Comparison of ENCODE assay signal across 8 cellular contexts in genomic region chr3:105869982-105870381, GRCh38. TPM values are rescaled to one million over a fixed set of nuclear protein-coding genes. Genes with fewer than 3 reads are reported as not detected.
DNase-seq lines count a peak whose midpoint lies in the region; ATAC-seq, FAIRE-seq and TF ChIP-seq lines count a peak whose summit lies in the region.

No MANE protein-coding gene starts in this region.

- H4K20me1 ChIP-seq in GM12878 (ENCODE audit: control insufficient read depth, insufficient read depth): no peaks in the 10 kb centered on the region

- BruUV-seq in GM12878 (replicated peaks; lab: Mats Ljungman, UMichigan): no TSS peak

- TF ChIP-seq RAD21 in GM12878 (IDR thresholded peaks at IDR 0.05; ENCODE audit: insufficient read depth, low read depth, low read length): no peak

- H3K9me3 ChIP-seq in heart right ventricle (no peaks in the 10 kb centered on the region), GM12878 (replicated peaks; ENCODE audit: control insufficient read depth, insufficient read depth, low read length) (no peaks in the 10 kb centered on the region), mesodermal cell (ENCODE audit: control insufficient read depth, low read length) (no peaks in the 10 kb centered on the region), uterus (no peaks in the 10 kb centered on the region)

- no peak for TF ChIP-seq EP300 in GM12878 (IDR thresholded peaks at IDR 0.05; ENCODE audit: borderline replicate concordance in 1 of 2, control insufficient read depth in 1 of 2, low read depth in 2 of 2, low read length in 2 of 2)

- in situ Hi-C loops in GM12878 (cut with MboI): loop anchor here (25.0 kb wide), 1 partner anchor 742 kb away; no protein-coding TSS in a partner anchor

- no peak for FAIRE-seq in GM12878 (lab: Jason Lieb, UNC)

- H3K4me2 ChIP-seq in GM12878 (ENCODE audit: control insufficient read depth, insufficient read depth): peak overlapping the region; percentile 94

- TF ChIP-seq CTCF in heart right ventricle (IDR thresholded peaks at IDR 0.05): no peak
- no peak for TF ChIP-seq CTCF in GM12878 (IDR thresholded peaks at IDR 0.05 in 2 of 3, conservative IDR thresholded peaks at IDR 0.05 in 1 of 3; ENCODE audit: control insufficient read depth in 2 of 3, extremely low read depth in 1 of 3, insufficient read depth in 1 of 3, low read depth in 3 of 3, low read length in 3 of 3)
- TF ChIP-seq CTCF in uterus (IDR thresholded peaks at IDR 0.05): no peak

- peaks cover 42% of the 10 kb centered on the region for H3K79me2 ChIP-seq in GM12878 (ENCODE audit: control insufficient read depth, insufficient read depth, low read length)

- SMC1A ChIA-PET in GM12878 (lab: Charles Lee; ENCODE audit: uncharacterized antibody, unreplicated experiment): interaction anchor here (0.7 to 8.2 kb wide), 6 partner anchors 38 to 314 kb away, joined by 3 to 45 read pairs (median 4); no protein-coding TSS in a partner anchor

- H3K27me3 ChIP-seq in heart right ventricle: no peaks in the 10 kb centered on the region
- no peaks in the 10 kb centered on the region for H3K27me3 ChIP-seq in GM12878 (replicated peaks in 1 of 2; ENCODE audit: control insufficient read depth in 2 of 2, insufficient read depth in 2 of 2, low read length in 1 of 2)
- no peaks in the 10 kb centered on the region for H3K27me3 ChIP-seq in uterus

- intact Hi-C loops in heart right ventricle (cut with DNase I): loop anchor here in 9 of 10 donors (2.0 to 10.0 kb wide), 13 partner anchors 37 to 339 kb away; no protein-coding TSS in a partner anchor
- intact Hi-C loops in left ventricle myocardium superior (cut with micrococcal nuclease): loop anchor here (10.0 kb wide), 1 partner anchor 185 kb away; no protein-coding TSS in a partner anchor
- intact Hi-C loops in GM12878 (cut with micrococcal nuclease; ENCODE audit: unreplicated experiment): loop anchor here (5.0 to 10.0 kb wide), 7 partner anchors 43 to 555 kb away; no protein-coding TSS in a partner anchor
- intact Hi-C loops in uterus (cut with DNase I; ENCODE audit: low total_unique reads): no loop called here

- WGBS in heart right ventricle, 2 donors: 34 to 37% methylated on average over 3 of the region's 3 CpGs
- 94% methylated on average over 3 of the region's 3 CpGs for WGBS in GM12878 (ENCODE audit: insufficient coverage, insufficient replicate concordance, low lambda C conversion rate, missing lambda C conversion rate)
- WGBS in mesodermal cell (ENCODE audit: insufficient coverage in 2 of 2), 2 experiments: 90% methylated on average over 1 of the region's 3 CpGs; no CpG with 5 or more reads in 1 of the 2 experiments

- H3K36me3 ChIP-seq in heart right ventricle (peaks cover 0 to 16% (median 0%) of the 10 kb centered on the region in 9 donors), GM12878 (ENCODE audit: control insufficient read depth in 2 of 2, insufficient read depth in 2 of 2, low read length in 1 of 2) (peaks cover 0 to 8% of the 10 kb centered on the region in 2 experiments; a peak in 1 of 4 replicates), mesodermal cell (ENCODE audit: control insufficient read depth, insufficient read depth, low read length) (peaks cover 12% of the 10 kb centered on the region), uterus (no peaks in the 10 kb centered on the region)

- CTCF ChIA-PET in GM12878 (lab: Yijun Ruan, JAX): interaction anchor here (1.2 to 1.3 kb wide), 2 partner anchors 33 to 739 kb away, joined by 4 read pairs; no protein-coding TSS in a partner anchor

- H3K4me3 ChIP-seq in heart right ventricle: peak overlapping the region in 9 of 10 donors; percentile 67 to 95 (median 92)
- H3K4me3 ChIP-seq in GM12878: peak overlapping the region; percentile 98
- H3K4me3 ChIP-seq in mesodermal cell (ENCODE audit: extremely low read depth, insufficient read depth, low read length, poor library complexity, severe bottlenecking): peak overlapping the region; percentile 85
- peak overlapping the region; percentile 82 to 89 for H3K4me3 ChIP-seq in uterus

- DNase-seq in heart right ventricle (no peak), left ventricle myocardium superior (no peak), GM12878 (ENCODE audit: low read depth, low spot score) (no peak), uterus (no peak)
- no peak for DNase-seq in stimulated activated CD4-positive, alpha-beta T cell treated with anti-CD3 and anti-CD28 coated beads, Interleukin-2, amount 100 ng/mL, for 24 hours

- peaks cover 0 to 39% (median 30%) of the 10 kb centered on the region in 9 donors for H3K4me1 ChIP-seq in heart right ventricle
- peaks cover 7% of the 10 kb centered on the region for H3K4me1 ChIP-seq in GM12878 (ENCODE audit: control insufficient read depth, insufficient read depth, low read length)
- H3K4me1 ChIP-seq in mesodermal cell (ENCODE audit: control insufficient read depth, insufficient read depth, low read length, poor library complexity, severe bottlenecking): no peaks in the 10 kb centered on the region
- no peaks in the 10 kb centered on the region for H3K4me1 ChIP-seq in uterus

- RAD21 ChIA-PET in GM12878 (lab: Charles Lee; ENCODE audit: unreplicated experiment): interaction anchor here (0.9 to 2.4 kb wide), 2 partner anchors 33 to 424 kb away, joined by 3 to 7 read pairs; no protein-coding TSS in a partner anchor

- TF ChIP-seq POLR2A in GM12878 (IDR thresholded peaks at IDR 0.05; ENCODE audit: low read depth, low read length) (no peak), uterus (IDR thresholded peaks at IDR 0.05) (no peak)

- peak overlapping the region; percentile 82 to 99 (median 98) for H3K27ac ChIP-seq in heart right ventricle
- peak overlapping the region; percentile 94 for H3K27ac ChIP-seq in GM12878 (ENCODE audit: control insufficient read depth, insufficient read depth)
- peak overlapping the region; percentile 86 for H3K27ac ChIP-seq in mesodermal cell (ENCODE audit: low read depth, low read length, severe bottlenecking)
- peak overlapping the region; percentile 96 to 98 for H3K27ac ChIP-seq in uterus

- H2AFZ ChIP-seq in GM12878 (ENCODE audit: control insufficient read depth, low read depth, low read length): peak overlapping the region; percentile 100

- ATAC-seq in heart right ventricle: no peak
- no peak for ATAC-seq in left ventricle myocardium superior
- no peak for ATAC-seq in GM12878
- ATAC-seq in HG03469 (IDR thresholded peaks at IDR 0.05; ENCODE audit: unreplicated experiment): no peak
- no peak for ATAC-seq in HG03354 (IDR thresholded peaks at IDR 0.05; ENCODE audit: poor library complexity, severe bottlenecking, unreplicated experiment)

- POLR2A ChIA-PET in GM12878 (lab: Charles Lee): interaction anchor here (0.7 kb wide), 1 partner anchor 314 kb away, joined by 3 read pairs; no protein-coding TSS in a partner anchor

- peak overlapping the region; percentile 95 for H3K9ac ChIP-seq in GM12878 (ENCODE audit: control insufficient read depth, insufficient read depth, low read length)

TF ChIP-seq in GM12878, 131 proteins besides CTCF, POLR2A, EP300 and RAD21 (continues in another document):
- no peak for TF ChIP-seq CREM (IDR thresholded peaks at IDR 0.05; ENCODE audit: low read depth)
- TF ChIP-seq ATF2 (IDR thresholded peaks at IDR 0.05; ENCODE audit: low read length): no peak
- TF ChIP-seq ETV6 (conservative IDR thresholded peaks at IDR 0.05 in 1 of 2, IDR thresholded peaks at IDR 0.05 in 1 of 2; ENCODE audit: borderline replicate concordance in 1 of 2, low read depth in 1 of 2): no peak

RNA-seq across cellular contexts. Expression of gene CBLB, which starts 1.2 kb away (rescaled TPM):
- total RNA-seq in heart right ventricle: 10 to 100 TPM; 31.2 to 72.7 (median 46.0) TPM
- polyA plus RNA-seq in heart right ventricle: 10 to 100 TPM; 14.2 to 61.7 TPM
- total RNA-seq in left ventricle myocardium superior: 60.3 TPM
- 1,014 and 1,112 TPM in 2 replicates for total RNA-seq in GM12878 (2013; cell fraction: nucleolus; rRNA removed)
- total RNA-seq in GM12878 (2014; rRNA removed): 27.3 and 28.9 TPM in 2 replicates
- total RNA-seq in GM12878 (2014; rRNA removed; fragmentation: Illumina TruSeq; extraction: Trizol): 40.5 and 45.0 TPM in 2 replicates
- 56.4 and 57.6 TPM in 2 replicates for total RNA-seq in GM12878 (2021)
- 23.4 TPM for polyA plus RNA-seq in GM12878 (2011; ENCODE audit: low read depth)
- 107 and 119 TPM in 2 replicates for polyA plus RNA-seq in GM12878 (2011; rRNA removed)
- polyA plus RNA-seq in GM12878 (2011; cell fraction: cytosol; rRNA removed): 49.4 and 66.2 TPM in 2 replicates
- polyA plus RNA-seq in GM12878 (2011; cell fraction: nucleus; rRNA removed): 101 and 108 TPM in 2 replicates
- 36.8 and 37.8 TPM in 2 replicates for polyA plus RNA-seq in GM12878 (2012)
- polyA plus RNA-seq in GM12878 (2014; fragmentation: Illumina TruSeq; extraction: Trizol): 46.3 and 51.7 TPM in 2 replicates
- 10 to 100 TPM; 17.2 to 17.6 TPM for polyA plus RNA-seq in GM12878 (2014; fragmentation: Nextera tagmentation; extraction: Ambion mirVana)
- polyA plus RNA-seq in GM12878 (2014; rRNA removed): 30.4 and 30.8 TPM in 2 replicates
- polyA plus RNA-seq in GM12878 (2016; fragmentation: Nextera tagmentation; extraction: Ambion mirVana): 10 to 100 TPM; 43.4 to 47.4 TPM
- 146 and 149 TPM in 2 replicates for polyA minus RNA-seq in GM12878 (2011; rRNA and poly(A)+ RNA removed)
- polyA minus RNA-seq in GM12878 (2011; cell fraction: cytosol; rRNA and poly(A)+ RNA removed): 29.0 and 34.4 TPM in 2 replicates
- polyA minus RNA-seq in GM12878 (2011; cell fraction: nucleus; rRNA and poly(A)+ RNA removed): 262 and 381 TPM in 2 replicates
- polyA plus RNA-seq in mesodermal cell (2013, experiment 1 of 2): 34.5 TPM
- 32.2 TPM for polyA plus RNA-seq in mesodermal cell (2013, experiment 2 of 2)
- 10 to 100 TPM; 26.1 to 86.2 (median 44.5) TPM for total RNA-seq in uterus
